22 cellular contexts compared by ENCODE assay signal in genomic region chr4:118917582-118917981, GRCh38. TPM values are rescaled to one million over a fixed set of nuclear protein-coding genes. Genes with fewer than 3 reads are reported as not detected.
DNase-seq lines count a peak whose midpoint lies in the region; ATAC-seq and TF ChIP-seq lines count a peak whose summit lies in the region.
"Had no signal": no experiment of that assay in that cellular context is flagged by ENCODE, and none has a peak within 500 bp of the region (broad histone marks: within the 10 kb centered on the region; RNA-seq: fewer than 3 reads in every experiment).

No MANE protein-coding gene starts in this region.

- H4K12ac ChIP-seq in trophoblast cell (ENCODE audit: low read depth, low read length), result no peak overlapping the region

- no peak for TF ChIP-seq CTCF in right atrium auricular region (IDR thresholded peaks at IDR 0.05)
- TF ChIP-seq CTCF in esophagus muscularis mucosa (IDR thresholded peaks at IDR 0.05), result no peak
- no peak for TF ChIP-seq CTCF in osteocyte (IDR thresholded peaks at IDR 0.05)

- no peaks in the 10 kb centered on the region for H3K27me3 Mint-ChIP-seq in osteocyte (ENCODE audit: unreplicated experiment)

- 32% methylated on average over 2 of the region's 2 CpGs for WGBS in esophagus muscularis mucosa
- no CpG with 5 or more reads among the region's 2 CpGs for WGBS in trophoblast cell (ENCODE audit: extremely low coverage, insufficient coverage, insufficient read length)

- H3K4me1 Mint-ChIP-seq in osteocyte (ENCODE audit: unreplicated experiment), result peaks cover 30% of the 10 kb centered on the region
- H3K4me1 Mint-ChIP-seq: activated naive CD8-positive, alpha-beta T cell treated with anti-CD3 and anti-CD28 coated beads, Interleukin-2, amount 10 ng/mL, durations not matched to agents 7 days and 5 days; GM23338; T-cell had no signal

- no peak overlapping the region for H4K91ac ChIP-seq in trophoblast cell (ENCODE audit: low read depth, low read length)

- no peak overlapping the region for H3K18ac ChIP-seq in trophoblast cell (ENCODE audit: low read length)

- H3K4me1 ChIP-seq in right atrium auricular region (peaks cover 0 to 58% of the 10 kb centered on the region in 2 donors), esophagus muscularis mucosa (peaks cover 37 to 88% (median 72%) of the 10 kb centered on the region in 4 donors), trophoblast cell (ENCODE audit: control insufficient read depth in 1 of 2, insufficient read depth in 2 of 2, low read length in 2 of 2) (no peaks in the 10 kb centered on the region)

- intact Hi-C loops in Right ventricle myocardium superior (cut with DNase I) (no loop called here), esophagus muscularis mucosa (cut with DNase I) (no loop called here)

- H2BK5ac ChIP-seq in trophoblast cell (ENCODE audit: low read depth, low read length, poor library complexity), result no peak overlapping the region

- no peaks in the 10 kb centered on the region for H3K9me3 ChIP-seq in right atrium auricular region
- no peaks in the 10 kb centered on the region for H3K9me3 ChIP-seq in esophagus muscularis mucosa
- no peaks in the 10 kb centered on the region for H3K9me3 ChIP-seq in trophoblast cell (ENCODE audit: insufficient read depth, low read depth, low read length)
- H3K9me3 ChIP-seq: Peyer's patch, upper lobe of left lung had no signal

- DNase-seq in right atrium auricular region (ENCODE audit: low spot score), result no peak
- DNase-seq in Right ventricle myocardium superior, result no peak
- no peak for DNase-seq in esophagus muscularis mucosa (ENCODE audit: extremely low spot score)
- no peak for DNase-seq in osteocyte (ENCODE audit: extremely low spot score, unreplicated experiment)
- DNase-seq in trophoblast cell, result no peak
- DNase-seq: activated CD8-positive, alpha-beta T cell treated with anti-CD3 and anti-CD28 coated beads, Interleukin-2, amount 10 ng/mL, durations not matched to agents 7 days and 5 days; activated naive CD8-positive, alpha-beta T cell treated with anti-CD3 and anti-CD28 coated beads, Interleukin-2, amount 10 ng/mL, durations not matched to agents 7 days and 5 days; activated T-cell treated with anti-CD3 and anti-CD28 coated beads, Interleukin-2, amount 50 U/mL, for 72 hours; CD8-positive, alpha-beta T cell; KG1; NCI-H2171; NCI-H82; Peyer's patch; T-cell; upper lobe of left lung; WERI-Rb-1 had no signal

- no peak for TF ChIP-seq POLR2A in esophagus muscularis mucosa (IDR thresholded peaks at IDR 0.05; ENCODE audit: low read depth)

- ATAC-seq in Right ventricle myocardium superior (ENCODE audit: poor library complexity) (no peak), HG03378 (IDR thresholded peaks at IDR 0.05; ENCODE audit: unreplicated experiment) (no peak), GM19452 (IDR thresholded peaks at IDR 0.05; ENCODE audit: unreplicated experiment) (no peak), GM21786 (IDR thresholded peaks at IDR 0.05; ENCODE audit: unreplicated experiment) (no peak)
- ATAC-seq: activated CD8-positive, alpha-beta T cell treated with anti-CD3 and anti-CD28 coated beads, Interleukin-2, amount 10 ng/mL, durations not matched to agents 7 days and 5 days; activated T-cell treated with anti-CD3 and anti-CD28 coated beads, Interleukin-2, amount 50 U/mL, for 72 hours; CD8-positive, alpha-beta T cell; GM12878; GM23338; T-cell had no signal

- H3K23ac ChIP-seq in trophoblast cell (ENCODE audit: low read length), result no peak overlapping the region

- no peaks in the 10 kb centered on the region for H3K36me3 ChIP-seq in right atrium auricular region
- no peaks in the 10 kb centered on the region for H3K36me3 ChIP-seq in esophagus muscularis mucosa
- no peaks in the 10 kb centered on the region for H3K36me3 ChIP-seq in trophoblast cell (ENCODE audit: control insufficient read depth in 1 of 2, insufficient read depth in 2 of 2, low read length in 2 of 2)
- H3K36me3 ChIP-seq: Peyer's patch, upper lobe of left lung, WERI-Rb-1 had no signal

- no peak overlapping the region for H2BK12ac ChIP-seq in trophoblast cell (ENCODE audit: low read length)

- H2BK120ac ChIP-seq in trophoblast cell (ENCODE audit: insufficient read depth, low read length, poor library complexity), result no peak overlapping the region

- H2AK5ac ChIP-seq in trophoblast cell (ENCODE audit: low read length), result no peak overlapping the region

- H3K4me2 ChIP-seq in trophoblast cell (ENCODE audit: low read length), result no peak overlapping the region
- H3K4me2 ChIP-seq: GM23338 had no signal

- H3K27ac Mint-ChIP-seq in osteocyte (ENCODE audit: unreplicated experiment), result peak overlapping the region; percentile 70
- H3K27ac Mint-ChIP-seq: activated CD8-positive, alpha-beta T cell treated with anti-CD3 and anti-CD28 coated beads, Interleukin-2, amount 10 ng/mL, durations not matched to agents 7 days and 5 days; activated naive CD8-positive, alpha-beta T cell treated with anti-CD3 and anti-CD28 coated beads, Interleukin-2, amount 10 ng/mL, durations not matched to agents 7 days and 5 days; activated T-cell treated with anti-CD3 and anti-CD28 coated beads, Interleukin-2, amount 50 U/mL, for 72 hours; CD8-positive, alpha-beta T cell; GM23338; T-cell had no signal

- H3K27ac ChIP-seq in right atrium auricular region (peak overlapping the region; percentile 56 to 77), esophagus muscularis mucosa (replicated peaks in 1 of 4) (peak overlapping the region; percentile 81 to 87 (median 85)), trophoblast cell (ENCODE audit: low read depth, low read length) (no peak overlapping the region)
- H3K27ac ChIP-seq: upper lobe of left lung, WERI-Rb-1 had no signal

- TF ChIP-seq EP300 in esophagus muscularis mucosa (IDR thresholded peaks at IDR 0.05), result no peak

- H2AFZ ChIP-seq in trophoblast cell (ENCODE audit: insufficient read depth, low read length, poor library complexity), result no peak overlapping the region
- H2AFZ ChIP-seq: GM23338 had no signal

- no peaks in the 10 kb centered on the region for H3K79me1 ChIP-seq in trophoblast cell (ENCODE audit: low read length)

- no peaks in the 10 kb centered on the region for H3K9me3 Mint-ChIP-seq in osteocyte (ENCODE audit: unreplicated experiment)
- H3K9me3 Mint-ChIP-seq: activated naive CD8-positive, alpha-beta T cell treated with anti-CD3 and anti-CD28 coated beads, Interleukin-2, amount 10 ng/mL, durations not matched to agents 7 days and 5 days; activated T-cell treated with anti-CD3 and anti-CD28 coated beads, Interleukin-2, amount 50 U/mL, for 72 hours; CD8-positive, alpha-beta T cell; GM23338; T-cell had no signal

- H3K4me3 ChIP-seq in right atrium auricular region (no peak overlapping the region), esophagus muscularis mucosa (no peak overlapping the region), trophoblast cell (ENCODE audit: low read depth, low read length) (no peak overlapping the region)
- H3K4me3 ChIP-seq: GM12878, GM23338, Peyer's patch, skin epidermis, upper lobe of left lung had no signal

- no peak overlapping the region for H3K9ac ChIP-seq in trophoblast cell (ENCODE audit: low read length)

- no peaks in the 10 kb centered on the region for H3K36me3 Mint-ChIP-seq in osteocyte (ENCODE audit: unreplicated experiment)
- H3K36me3 Mint-ChIP-seq: activated naive CD8-positive, alpha-beta T cell treated with anti-CD3 and anti-CD28 coated beads, Interleukin-2, amount 10 ng/mL, durations not matched to agents 7 days and 5 days; CD8-positive, alpha-beta T cell; T-cell had no signal

- no peak overlapping the region for H3K4me3 Mint-ChIP-seq in osteocyte (ENCODE audit: unreplicated experiment)
- H3K4me3 Mint-ChIP-seq: activated CD8-positive, alpha-beta T cell treated with anti-CD3 and anti-CD28 coated beads, Interleukin-2, amount 10 ng/mL, durations not matched to agents 7 days and 5 days; activated naive CD8-positive, alpha-beta T cell treated with anti-CD3 and anti-CD28 coated beads, Interleukin-2, amount 10 ng/mL, durations not matched to agents 7 days and 5 days; activated T-cell treated with anti-CD3 and anti-CD28 coated beads, Interleukin-2, amount 50 U/mL, for 72 hours; CD8-positive, alpha-beta T cell; GM23338; T-cell had no signal

- H3K27me3 ChIP-seq in right atrium auricular region, result no peaks in the 10 kb centered on the region
- no peaks in the 10 kb centered on the region for H3K27me3 ChIP-seq in esophagus muscularis mucosa
- no peaks in the 10 kb centered on the region for H3K27me3 ChIP-seq in trophoblast cell (ENCODE audit: insufficient read depth, low read length)
- H3K27me3 ChIP-seq: Peyer's patch, upper lobe of left lung had no signal

- no peaks in the 10 kb centered on the region for H3K79me2 ChIP-seq in trophoblast cell (ENCODE audit: control insufficient read depth, insufficient read depth, low read length, poor library complexity)

- no peak overlapping the region for H3K14ac ChIP-seq in trophoblast cell (ENCODE audit: low read length)

- H4K8ac ChIP-seq in trophoblast cell (ENCODE audit: low read depth, low read length), result no peak overlapping the region

- H3K4ac ChIP-seq in trophoblast cell (ENCODE audit: low read depth, low read length), result no peak overlapping the region

RNA-seq across cellular contexts. Expression of gene SYNPO2, which starts 28.9 kb away (rescaled TPM):
- total RNA-seq in right atrium auricular region (100 to 1,000 TPM in 1 of 2 donors, 10 to 100 TPM in 1; 85.3 to 152 TPM), Right ventricle myocardium superior (196 TPM), esophagus muscularis mucosa (1,000 to 10,000 TPM; 2,073 to 2,783 (median 2,517) TPM), osteocyte (3.2 and 4.1 TPM in 2 replicates)
- 6.8 and 7.7 TPM in 2 replicates for polyA plus RNA-seq in trophoblast cell (2013)

Comparison
In these comparisons a context has a peak if more than half of its experiments do, and no peak if none do; other contexts are left out.
1. RNA of gene SYNPO2, which starts 28.9 kb away (total RNA-seq): 2,073 to 2,783 TPM in esophagus muscularis mucosa, 196 TPM in Right ventricle myocardium superior (single experiment) and 85.3 to 152 TPM in right atrium auricular region; 3.2 to 4.1 TPM in osteocyte; every median in the first group is over 10 times any median in the second.